In genomic region chrX:108584617-108585211, GRCh38 we compare ENCODE assay signal across 9 cellular contexts.
DNase-seq lines count a peak whose midpoint lies in the region; ATAC-seq and TF ChIP-seq lines count a peak whose summit lies in the region.
"Had no signal": no experiment of that assay in that cellular context is flagged by ENCODE, and none has a peak within 500 bp of the region (broad histone marks: within the 10 kb centered on the region; RNA-seq: fewer than 3 reads in every experiment).

No MANE protein-coding gene starts in this region.

- H3K9ac ChIP-seq in Karpas-422 (ENCODE audit: low read length), result no peak overlapping the region

- H4K20me1 ChIP-seq in osteoblast (ENCODE audit: insufficient read depth, low read length) (no peaks in the 10 kb centered on the region), Karpas-422 (ENCODE audit: insufficient read depth, low read depth, low read length) (no peaks in the 10 kb centered on the region)

- no peaks in the 10 kb centered on the region for H3K9me2 ChIP-seq in Karpas-422 (replicated peaks; ENCODE audit: insufficient read depth, low read length)

- no peak overlapping the region for H2AFZ ChIP-seq in osteoblast (ENCODE audit: low read length)
- H2AFZ ChIP-seq in Karpas-422 (ENCODE audit: low read length), result no peak overlapping the region

- DNase-seq in M059J (ENCODE audit: low read depth) (peak; percentile 18), choroid plexus epithelial cell (ENCODE audit: low read depth) (peak; percentile 6), osteoblast (ENCODE audit: insufficient read length, low spot score, missing footprints) (no peak), foreskin melanocyte (no peak), Karpas-422 (no peak)
- DNase-seq in stimulated activated CD4-positive, alpha-beta T cell treated with anti-CD3 and anti-CD28 coated beads, Interleukin-2, amount 100 ng/mL, for 24 hours, result no peak
- DNase-seq: activated CD8-positive, alpha-beta memory T cell treated with anti-CD3 and anti-CD28 coated beads, Interleukin-2, amount 50 U/mL, for 48 hours had no signal

- H3K4me3 ChIP-seq in choroid plexus epithelial cell (ENCODE audit: low read depth, low read length) (no peak overlapping the region), osteoblast (ENCODE audit: insufficient read depth, low read length) (no peak overlapping the region), Karpas-422 (ENCODE audit: low read length) (no peak overlapping the region)

- no peak for ATAC-seq in GM19397 (IDR thresholded peaks at IDR 0.05; ENCODE audit: unreplicated experiment)

- H3K27ac ChIP-seq in osteoblast (ENCODE audit: low read depth, low read length) (no peak overlapping the region), Karpas-422 (ENCODE audit: low read length) (no peak overlapping the region)

- no peaks in the 10 kb centered on the region for H3K36me3 ChIP-seq in osteoblast (ENCODE audit: insufficient read depth, low read length)
- H3K36me3 ChIP-seq in Karpas-422 (ENCODE audit: insufficient read depth, low read length), result no peaks in the 10 kb centered on the region

- no peaks in the 10 kb centered on the region for H3K9me3 ChIP-seq in osteoblast (ENCODE audit: low read depth, low read length)
- H3K9me3 ChIP-seq in Karpas-422 (ENCODE audit: low read length), result no peaks in the 10 kb centered on the region

- TF ChIP-seq CTCF in GM12872 (IDR thresholded peaks at IDR 0.05; ENCODE audit: insufficient read depth, low read depth, low read length) (peak; percentile 50; the same call in 2 of the 3 replicates), choroid plexus epithelial cell (conservative IDR thresholded peaks at IDR 0.05; ENCODE audit: low read depth, low read length) (peak; percentile 41), osteoblast (IDR thresholded peaks at IDR 0.05; ENCODE audit: extremely low read depth, low read depth, low read length) (peak; percentile 25)

- H3K27me3 ChIP-seq in osteoblast (ENCODE audit: insufficient read depth, low read length), result peaks cover 3% of the 10 kb centered on the region
- H3K27me3 ChIP-seq in Karpas-422 (ENCODE audit: low read length), result peaks cover 2% of the 10 kb centered on the region; the same call in 1 of the 2 replicates

- no peak overlapping the region for H3K4me2 ChIP-seq in osteoblast (ENCODE audit: insufficient read depth, low read length)
- H3K4me2 ChIP-seq in Karpas-422 (ENCODE audit: low read depth, low read length, poor library complexity, severe bottlenecking), result no peak overlapping the region

- H3K4me1 ChIP-seq in osteoblast (ENCODE audit: insufficient read depth, low read length) (no peaks in the 10 kb centered on the region), Karpas-422 (ENCODE audit: low read length) (no peaks in the 10 kb centered on the region)

- H3K79me2 ChIP-seq in osteoblast (ENCODE audit: insufficient read depth, low read length), result no peaks in the 10 kb centered on the region
- no peaks in the 10 kb centered on the region for H3K79me2 ChIP-seq in Karpas-422 (ENCODE audit: low read length)

Comparison
In these comparisons a context has a peak if more than half of its experiments do, and no peak if none do; other contexts are left out.
1. DNase-seq: peak in M059J (single experiment) and choroid plexus epithelial cell (single experiment); none in osteoblast (single experiment), foreskin melanocyte (single experiment), Karpas-422 (single experiment) and stimulated activated CD4-positive, alpha-beta T cell treated with anti-CD3 and anti-CD28 coated beads, Interleukin-2, amount 100 ng/mL, for 24 hours (0 of 2).
2. Peak in every context shown above with its lines, with median percentiles within 50 percentile points of each other: CTCF ChIP-seq.